In genomic region chr2:65432227-65433190, GRCh38 we compare ENCODE assay signal across 8 cellular contexts. TPM values are rescaled to one million over a fixed set of nuclear protein-coding genes. Genes with fewer than 3 reads are reported as not detected.
DNase-seq lines count a peak whose midpoint lies in the region; ATAC-seq and TF ChIP-seq lines count a peak whose summit lies in the region.

SPRED2 (minus strand) TSS chr2:65432599; CDS start chr2:65431987, 612 bp downstream.

- H2BK5ac ChIP-seq in IMR-90 (ENCODE audit: low read depth, low read length, poor library complexity, severe bottlenecking) = peak within 1 kb of the TSS; percentile 67

- H3K56ac ChIP-seq in IMR-90 (ENCODE audit: extremely low read depth, insufficient read depth, low read length) = peak within 1 kb of the TSS; percentile 16; the same call in 1 of the 2 replicates

- no peaks in the 10 kb centered on the region for H3K9me3 Mint-ChIP-seq in activated T-cell treated with anti-CD3 and anti-CD28 coated beads, Interleukin-2, amount 50 U/mL, for 24 hours

- intact Hi-C loops in IMR-90 (cut with micrococcal nuclease) (loop anchor here (1.0 to 10.0 kb wide), 6 partner anchors 65 to 368 kb away; no protein-coding TSS in a partner anchor), OCI-LY7 (cut with micrococcal nuclease; ENCODE audit: unreplicated experiment) (loop anchor here (1.0 kb wide), 3 partner anchors 62 to 131 kb away; no protein-coding TSS in a partner anchor)

- H4K8ac ChIP-seq in IMR-90 (ENCODE audit: low read depth in 2 of 2, low read length in 2 of 2) = peak within 1 kb of the TSS; percentile 18 to 90; a peak in 3 of 4 replicates

- peak within 1 kb of the TSS; percentile 86 for H3K4me3 Mint-ChIP-seq in activated T-cell treated with anti-CD3 and anti-CD28 coated beads, Interleukin-2, amount 50 U/mL, for 24 hours

- H4K20me1 ChIP-seq in IMR-90 (ENCODE audit: insufficient read depth, low read length) (peaks cover 31% of the 10 kb centered on the region), OCI-LY7 (ENCODE audit: insufficient read depth, low read length) (peaks cover 19% of the 10 kb centered on the region; the same call in 1 of the 2 replicates)

- peak within 1 kb of the TSS; percentile 74; the same call in 1 of the 2 replicates for H2BK120ac ChIP-seq in IMR-90 (ENCODE audit: low read depth, low read length)

- H3K27ac ChIP-seq in IMR-90 (ENCODE audit: insufficient read depth, low read length) (peak within 1 kb of the TSS; percentile 79), OCI-LY7 (ENCODE audit: low read depth, low read length, poor library complexity, severe bottlenecking) (peak within 1 kb of the TSS; percentile 77)

- no peaks in the 10 kb centered on the region for H3K9me2 ChIP-seq in OCI-LY7 (ENCODE audit: insufficient read depth, low read length)

- peak within 1 kb of the TSS; percentile 86 for H3K14ac ChIP-seq in IMR-90 (replicated peaks; ENCODE audit: low read depth, low read length)

- H3K36me3 ChIP-seq in IMR-90 (ENCODE audit: control insufficient read depth, insufficient read depth, low read length) (no peaks in the 10 kb centered on the region), OCI-LY7 (ENCODE audit: insufficient read depth, low read length) (peaks cover 12% of the 10 kb centered on the region; the same call in 1 of the 2 replicates)

- H4K5ac ChIP-seq in IMR-90 (ENCODE audit: low read depth, low read length) = peak within 1 kb of the TSS; percentile 13; the same call in 1 of the 2 replicates

- H3K4me2 ChIP-seq in IMR-90 (ENCODE audit: low read depth, low read length) = peak within 1 kb of the TSS; percentile 80
- H3K4me2 ChIP-seq in OCI-LY7 (ENCODE audit: low read length) = peak within 1 kb of the TSS; percentile 79

- H3K4ac ChIP-seq in IMR-90 (ENCODE audit: low read depth, low read length) = peak within 1 kb of the TSS; percentile 77

- H3K23ac ChIP-seq in IMR-90 (ENCODE audit: low read depth, low read length) = peak within 1 kb of the TSS; percentile 44

- TF ChIP-seq CTCF in GM20000 (IDR thresholded peaks at IDR 0.05; ENCODE audit: extremely low read depth, missing control alignments) = no peak
- 0 out of 2 replicates have a peak, but pooled peaks have one; percentile 6 for TF ChIP-seq CTCF in IMR-90 (conservative IDR thresholded peaks at IDR 0.05; ENCODE audit: low read depth, low read length)
- no peak for TF ChIP-seq CTCF in OCI-LY7 (conservative IDR thresholded peaks at IDR 0.05; ENCODE audit: low read length)

- peaks cover 6 to 34% of the 10 kb centered on the region in 2 experiments; a peak in 3 of 4 replicates for H3K79me1 ChIP-seq in IMR-90 (ENCODE audit: low read depth in 1 of 2, low read length in 2 of 2)

- H2AK9ac ChIP-seq in IMR-90 (replicated peaks; ENCODE audit: low read depth, low read length, poor library complexity) = peak within 1 kb of the TSS; percentile 85

- H3K18ac ChIP-seq in IMR-90 (ENCODE audit: low read depth, low read length) = peak within 1 kb of the TSS; percentile 18; the same call in 1 of the 2 replicates

- H3K36me3 Mint-ChIP-seq in activated T-cell treated with anti-CD3 and anti-CD28 coated beads, Interleukin-2, amount 50 U/mL, for 24 hours (ENCODE audit: low read depth) = peaks cover 6% of the 10 kb centered on the region

- POLR2A ChIA-PET in IMR-90 (lab: Charles Lee; ENCODE audit: unreplicated experiment) = interaction anchor here (0.6 to 0.9 kb wide), 4 partner anchors 12 to 277 kb away, joined by 3 to 5 read pairs (median 4); no protein-coding TSS in a partner anchor
- POLR2A ChIA-PET in OCI-LY7 (lab: Charles Lee) = interaction anchor here (0.6 to 1.3 kb wide), 4 partner anchors 39 to 119 kb away, joined by 3 to 5 read pairs (median 4); no protein-coding TSS in a partner anchor

- H3K4me1 ChIP-seq in IMR-90 (ENCODE audit: control insufficient read depth, insufficient read depth, low read length) (peaks cover 7% of the 10 kb centered on the region; the same call in 1 of the 2 replicates), OCI-LY7 (ENCODE audit: insufficient read depth, low read length, poor library complexity, severe bottlenecking) (peaks cover 44% of the 10 kb centered on the region)

- ATAC-seq in IMR-90 (ENCODE audit: low read depth) = peak; percentile 53

- WGBS in IMR-90 (ENCODE audit: extremely low coverage in 2 of 2, insufficient read length in 1 of 2), 2 experiments = 0% methylated on average over 16 of the region's 68 CpGs; no CpG with 5 or more reads in 1 of the 2 experiments

- H3K27me3 Mint-ChIP-seq in activated T-cell treated with anti-CD3 and anti-CD28 coated beads, Interleukin-2, amount 50 U/mL, for 24 hours = peaks cover 68% of the 10 kb centered on the region

- peak within 1 kb of the TSS; percentile 87 for H2AFZ ChIP-seq in IMR-90 (replicated peaks; ENCODE audit: low read length, poor library complexity)
- peak within 1 kb of the TSS; percentile 83 for H2AFZ ChIP-seq in OCI-LY7 (ENCODE audit: low read length)

- peaks cover 28% of the 10 kb centered on the region for H3K79me2 ChIP-seq in OCI-LY7 (ENCODE audit: insufficient read depth, low read depth, low read length)

- CTCF ChIA-PET in IMR-90 (lab: Yijun Ruan, JAX) (no interaction called here), OCI-LY7 (lab: Charles Lee; ENCODE audit: unreplicated experiment) (no interaction called here)

- H3K27me3 ChIP-seq in IMR-90 (ENCODE audit: control insufficient read depth, insufficient read depth, low read length) = no peaks in the 10 kb centered on the region

- no peaks in the 10 kb centered on the region for H3K9me3 ChIP-seq in IMR-90 (ENCODE audit: control insufficient read depth, insufficient read depth, low read length)
- no peaks in the 10 kb centered on the region for H3K9me3 ChIP-seq in OCI-LY7 (ENCODE audit: low read length)

- peak within 1 kb of the TSS; percentile 34; the same call in 1 of the 2 replicates for H4K91ac ChIP-seq in IMR-90 (ENCODE audit: insufficient read depth, low read depth, low read length)

- dilution Hi-C loops in IMR-90 (cut with HindIII; ENCODE audit: low sequenced_read_pairs, unreplicated experiment) = no loop called here

- TF ChIP-seq POLR2A in IMR-90 (IDR thresholded peaks at IDR 0.05; ENCODE audit: low read depth, low read length) (peak; percentile 81), erythroblast (IDR thresholded peaks at IDR 0.05; ENCODE audit: low read length) (peak; percentile 67)

- in situ Hi-C loops in IMR-90 (cut with MboI; ENCODE audit: low sequenced_read_pairs) = no loop called here

- peak within 1 kb of the TSS; percentile 73 for H2AK5ac ChIP-seq in IMR-90 (ENCODE audit: low read depth, low read length)

- peak; percentile 26; the same call in 1 of the 2 replicates for TF ChIP-seq RAD21 in IMR-90 (IDR thresholded peaks at IDR 0.05; ENCODE audit: low read length)

- peak within 1 kb of the TSS; percentile 88 for H3K4me3 ChIP-seq in IMR-90 (ENCODE audit: insufficient read depth, low read depth, low read length)
- peak within 1 kb of the TSS; percentile 93 for H3K4me3 ChIP-seq in OCI-LY7 (ENCODE audit: low read depth, low read length, poor library complexity, severe bottlenecking)

- H3K27ac Mint-ChIP-seq in activated T-cell treated with anti-CD3 and anti-CD28 coated beads, Interleukin-2, amount 50 U/mL, for 24 hours = peak within 1 kb of the TSS; percentile 71

- peak within 1 kb of the TSS; percentile 78 for H3K9ac ChIP-seq in IMR-90 (ENCODE audit: low read depth, low read length)

- peak within 1 kb of the TSS; percentile 43; the same call in 1 of the 3 replicates for H2BK15ac ChIP-seq in IMR-90 (ENCODE audit: low read depth, low read length)

- peaks cover 32% of the 10 kb centered on the region for H3K4me1 Mint-ChIP-seq in activated T-cell treated with anti-CD3 and anti-CD28 coated beads, Interleukin-2, amount 50 U/mL, for 24 hours (ENCODE audit: low read depth)

- no peaks in the 10 kb centered on the region for H3K9me1 ChIP-seq in IMR-90 (ENCODE audit: insufficient read depth, low read length)

- BruUV-seq in IMR-90 (replicated peaks; lab: Mats Ljungman, UMichigan) = TSS peak; percentile 23
- no TSS peak for BruUV-seq in OCI-LY7 (replicated peaks; lab: Mats Ljungman, UMichigan)

- no peak within 1 kb of the TSS; the same call in 1 of the 2 replicates for H2BK20ac ChIP-seq in IMR-90 (ENCODE audit: low read depth, low read length)

- DNase-seq in CD1c-positive myeloid dendritic cell (ENCODE audit: extremely low spot score) (peak; percentile 93), GM20000 (ENCODE audit: low spot score) (peak; percentile 83), IMR-90 (peak; percentile 97), OCI-LY7 (ENCODE audit: low spot score) (peak; percentile 92), erythroblast (lab: John Stamatoyannopoulos, UW) (peak; percentile 95), mucosa of gallbladder (ENCODE audit: low spot score) (peak; percentile 90)
- peak; percentile 77 for DNase-seq in activated T-cell treated with anti-CD3 and anti-CD28 coated beads, Interleukin-2, amount 50 U/mL, for 24 hours
- DNase-seq in stimulated activated CD8-positive, alpha-beta memory T cell treated with anti-CD3 and anti-CD28 coated beads, Interleukin-7, amount 100 ng/mL, for 4 hours (ENCODE audit: low read depth in 2 of 2) = peak; percentile 46 to 57

TF ChIP-seq in IMR-90, 13 proteins besides CTCF, POLR2A, EP300 and RAD21:
- TF ChIP-seq SMC3 (IDR thresholded peaks at IDR 0.05; ENCODE audit: low read depth, low read length) (peak; percentile 29; the same call in 1 of the 2 replicates), BHLHE40 (IDR thresholded peaks at IDR 0.05; ENCODE audit: low read depth, low read length) (peak; percentile 28), RCOR1 (IDR thresholded peaks at IDR 0.05; ENCODE audit: insufficient replicate concordance, low read length) (peak; percentile 70), MXI1 (IDR thresholded peaks at IDR 0.05; ENCODE audit: borderline replicate concordance, low read depth, low read length) (peak; percentile 12; the same call in 1 of the 2 replicates), USF2 (IDR thresholded peaks at IDR 0.05; ENCODE audit: low read depth, low read length) (no peak), CHD1 (IDR thresholded peaks at IDR 0.05; ENCODE audit: low read depth, low read length) (no peak), MAZ (IDR thresholded peaks at IDR 0.05; ENCODE audit: borderline replicate concordance, low read depth, low read length) (peak; percentile 100)
TF ChIP-seq in IMR-90: peak in this region for 5.

RNA-seq across cellular contexts. Expression of gene SPRED2, which starts in this region (rescaled TPM):
- total RNA-seq in IMR-90 (2012; rRNA removed) (4.7 and 4.8 TPM in 2 replicates), OCI-LY7 (2022) (41.9 and 49.1 TPM in 2 replicates), mucosa of gallbladder (34.7 TPM)
- polyA plus RNA-seq in IMR-90 (2012; rRNA removed) = 18.7 and 19.1 TPM in 2 replicates
- polyA plus RNA-seq in IMR-90 (2012; cell fraction: cytosol; rRNA removed) = 12.6 and 28.8 TPM in 2 replicates
- polyA plus RNA-seq in IMR-90 (2012; cell fraction: nucleus; rRNA removed; ENCODE audit: low replicate concordance) = 23.1 and 31.2 TPM in 2 replicates
- 4.9 and 8.0 TPM in 2 replicates for total RNA-seq in OCI-LY7 (2014; rRNA removed; shearing (Covaris generic))

Comparison
In these comparisons a context has a peak if more than half of its experiments do, and no peak if none do; other contexts are left out.
1. Peak in every context shown above with its lines: DNase-seq, ATAC-seq, H3K4me3 ChIP-seq and H3K27ac ChIP-seq.